Comparison of ENCODE assay signal across 18 cellular contexts in the genomic region with DNA sequence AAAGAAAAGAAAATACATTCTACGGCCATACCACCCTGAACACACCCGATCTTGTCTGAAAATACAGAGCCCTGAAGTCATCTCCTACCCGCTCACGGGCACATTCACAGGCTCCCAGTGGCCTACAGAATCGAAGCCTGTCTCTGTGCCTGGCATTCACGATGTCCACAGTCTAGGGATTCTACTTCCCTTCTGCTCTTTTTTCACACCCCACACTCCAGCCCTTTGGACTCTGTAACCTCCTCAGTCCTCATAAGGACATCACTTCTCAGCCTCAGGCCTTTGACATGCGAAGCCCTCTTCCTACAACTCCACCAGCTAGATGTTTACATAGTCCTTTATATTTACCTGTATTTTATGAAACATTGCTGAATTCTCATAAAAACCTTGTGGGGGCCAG.
"Had no signal": no experiment of that assay in that cellular context is flagged by ENCODE, and none has a peak within 500 bp of the region (broad histone marks: within the 10 kb centered on the region; RNA-seq: fewer than 3 reads in every experiment).

No MANE protein-coding gene starts in this region.

- H3K9me3 ChIP-seq: body of pancreas, lower lobe of right lung, thyroid gland had no signal

- DNase-seq: activated CD4-positive, alpha-beta memory T cell treated with anti-CD3 and anti-CD28 coated beads, Interleukin-2, amount 10 ng/mL, durations not matched to agents 7 days and 5 days; activated CD4-positive, alpha-beta T cell treated with anti-CD3 and anti-CD28 coated beads, Interleukin-2, amount 10 ng/mL, durations not matched to agents 24 days and 14 days; activated effector memory CD4-positive, alpha-beta T cell treated with anti-CD3 and anti-CD28 coated beads, Interleukin-2, amount 50 U/mL, for 16 hours; activated naive CD4-positive, alpha-beta T cell treated with anti-CD3 and anti-CD28 coated beads, Interleukin-2, amount 10 ng/mL, durations not matched to agents 7 days and 5 days; activated naive CD8-positive, alpha-beta T cell treated with anti-CD3 and anti-CD28 coated beads, Interleukin-2, amount 50 U/mL, for 24 hours; activated T-cell treated with anti-CD3 and anti-CD28 coated beads for 4 hours; caudate nucleus; effector CD4-positive, alpha-beta T cell; erythroblast; foreskin melanocyte; glutamatergic neuron; hippocampal formation; lower lobe of right lung; naive thymus-derived CD4-positive, alpha-beta T cell; stimulated activated CD4-positive, alpha-beta T cell treated with anti-CD3 and anti-CD28 coated beads, Interleukin-4, amount 100 ng/mL, for 24 hours; stimulated activated naive CD4-positive, alpha-beta T cell treated with Interleukin-2 at 50 U/mL for 16 hours; thyroid gland had no signal

- H3K27ac ChIP-seq: lower lobe of right lung, thyroid gland had no signal

- H3K27me3 ChIP-seq: body of pancreas, thyroid gland had no signal

- H3K36me3 ChIP-seq: lower lobe of right lung, thyroid gland had no signal

- H3K4me3 ChIP-seq: body of pancreas, lower lobe of right lung, thyroid gland had no signal

- ATAC-seq: activated naive CD8-positive, alpha-beta T cell treated with anti-CD3 and anti-CD28 coated beads, Interleukin-2, amount 50 U/mL, for 24 hours; naive thymus-derived CD4-positive, alpha-beta T cell had no signal
